In the genomic region with DNA sequence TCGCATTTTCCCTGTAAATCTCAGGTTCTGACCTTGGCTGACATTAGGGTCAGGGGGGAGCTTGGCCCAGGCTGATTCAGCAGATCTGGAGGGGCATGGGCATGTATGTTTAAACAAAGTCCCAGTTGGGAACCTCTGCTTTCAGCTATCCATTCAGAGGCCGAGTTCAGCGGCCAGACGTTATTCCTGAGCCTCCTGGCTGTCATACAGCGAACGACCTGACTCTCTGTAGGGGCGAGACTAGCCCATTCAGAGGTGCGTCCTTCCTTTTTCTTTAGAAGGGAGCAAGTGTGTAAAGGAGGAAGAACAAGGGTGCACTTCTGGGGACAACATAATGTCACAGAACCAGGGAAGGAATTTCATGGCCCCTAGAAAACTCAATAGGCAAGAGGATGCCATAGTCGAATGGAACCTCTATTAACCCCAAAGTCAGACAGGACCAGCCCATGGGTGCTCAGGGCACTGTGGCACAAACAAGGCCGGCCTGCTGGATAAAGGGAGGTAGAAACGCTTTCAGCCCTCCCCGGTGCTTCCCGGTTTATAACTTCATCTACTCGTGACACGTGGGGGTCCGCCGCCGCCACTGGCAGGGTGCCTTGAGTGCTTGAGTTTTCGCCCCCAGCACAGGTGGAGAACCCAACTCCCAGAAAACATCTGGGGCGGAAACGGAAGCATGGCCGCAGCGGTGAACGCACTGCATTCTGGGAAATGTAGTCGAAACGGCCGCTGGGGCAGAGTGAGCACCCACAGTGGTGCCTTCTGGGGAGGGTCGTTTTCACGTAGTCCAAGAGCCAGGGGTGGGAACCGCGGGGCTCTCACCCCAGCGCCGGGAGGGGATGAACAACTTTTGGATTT, we compare ENCODE assay signal across 8 cellular contexts. TPM values are rescaled to one million over a fixed set of nuclear protein-coding genes. Genes with fewer than 3 reads are reported as not detected.
DNase-seq lines count a peak whose midpoint lies in the region; ATAC-seq and TF ChIP-seq lines count a peak whose summit lies in the region.

No MANE protein-coding gene starts in this region.

- intact Hi-C loops in uterus (cut with DNase I; ENCODE audit: low total_unique reads), result no loop called here

- DNase-seq in HL-60 (ENCODE audit: low read depth in 1 of 2, low spot score in 1 of 2) (peak; percentile 15 to 63), T-cell (peak; percentile 47 to 79 (median 68)), adipocyte (ENCODE audit: low read depth) (peak; percentile 74), right atrium auricular region (ENCODE audit: low spot score) (peak; percentile 67), uterus (peak; percentile 54 to 56)

- no peaks in the 10 kb centered on the region for H3K36me3 ChIP-seq in BLaER1
- H3K36me3 ChIP-seq in adipocyte (ENCODE audit: control insufficient read depth, insufficient read depth, low read length, severe bottlenecking), result no peaks in the 10 kb centered on the region
- H3K36me3 ChIP-seq in right atrium auricular region, result no peaks in the 10 kb centered on the region
- H3K36me3 ChIP-seq in rectal smooth muscle tissue (ENCODE audit: control insufficient read depth, insufficient read depth, low read length), result no peaks in the 10 kb centered on the region
- no peaks in the 10 kb centered on the region for H3K36me3 ChIP-seq in uterus

- no peaks in the 10 kb centered on the region for H3K27me3 ChIP-seq in BLaER1
- H3K27me3 ChIP-seq in HL-60 (ENCODE audit: insufficient read depth, poor library complexity, severe bottlenecking), result no peaks in the 10 kb centered on the region
- peaks cover 10% of the 10 kb centered on the region for H3K27me3 ChIP-seq in adipocyte (replicated peaks; ENCODE audit: control insufficient read depth, insufficient read depth, low read length)
- H3K27me3 ChIP-seq in right atrium auricular region, result no peaks in the 10 kb centered on the region
- H3K27me3 ChIP-seq in rectal smooth muscle tissue (ENCODE audit: control insufficient read depth, insufficient read depth, low read length), result no peaks in the 10 kb centered on the region
- H3K27me3 ChIP-seq in uterus, result no peaks in the 10 kb centered on the region

- H3K4me3 ChIP-seq in BLaER1, result peak overlapping the region; percentile 62
- H3K4me3 ChIP-seq in HL-60 (replicated peaks; ENCODE audit: insufficient read depth, low read length), result peak overlapping the region; percentile 34
- H3K4me3 ChIP-seq in adipocyte (ENCODE audit: low read length), result peak overlapping the region; percentile 76
- H3K4me3 ChIP-seq in right atrium auricular region, result peak overlapping the region; percentile 27 to 46
- peak overlapping the region; percentile 69 for H3K4me3 ChIP-seq in rectal smooth muscle tissue (ENCODE audit: low read length)
- peak overlapping the region; percentile 14 to 33 for H3K4me3 ChIP-seq in uterus

- H3K4me1 Mint-ChIP-seq in T-cell, result peaks cover 10 to 19% (median 10%) of the 10 kb centered on the region in 3 donors

- peak overlapping the region; percentile 88 for H3K4me2 ChIP-seq in BLaER1

- TF ChIP-seq CTCF in HL-60 (IDR thresholded peaks at IDR 0.05; ENCODE audit: insufficient read depth, low read length), result no peak
- peak in 1 of 2 donors; percentile 26 for TF ChIP-seq CTCF in right atrium auricular region (IDR thresholded peaks at IDR 0.05)
- no peak for TF ChIP-seq CTCF in uterus (IDR thresholded peaks at IDR 0.05)

- H3K4me3 Mint-ChIP-seq in T-cell, result peak overlapping the region; percentile 80

- peaks cover 0 to 4% of the 10 kb centered on the region in 2 donors for H3K27me3 Mint-ChIP-seq in T-cell

- H3K4me1 ChIP-seq in BLaER1, result peaks cover 40% of the 10 kb centered on the region
- H3K4me1 ChIP-seq in adipocyte (ENCODE audit: control insufficient read depth, insufficient read depth, low read length), result peaks cover 3% of the 10 kb centered on the region
- peaks cover 0 to 8% of the 10 kb centered on the region in 2 donors for H3K4me1 ChIP-seq in right atrium auricular region
- no peaks in the 10 kb centered on the region for H3K4me1 ChIP-seq in rectal smooth muscle tissue (ENCODE audit: control insufficient read depth, insufficient read depth, low read length)
- H3K4me1 ChIP-seq in uterus, result no peaks in the 10 kb centered on the region

- TF ChIP-seq POLR2A in uterus (IDR thresholded peaks at IDR 0.05), result no peak

- H3K9me3 Mint-ChIP-seq in T-cell, result no peaks in the 10 kb centered on the region

- CTCF ChIA-PET in T-cell (lab: Charles Lee), result no interaction called here

- no peaks in the 10 kb centered on the region for H3K9me3 ChIP-seq in BLaER1
- no peaks in the 10 kb centered on the region for H3K9me3 ChIP-seq in adipocyte (ENCODE audit: control insufficient read depth, low read length)
- no peaks in the 10 kb centered on the region for H3K9me3 ChIP-seq in right atrium auricular region
- no peaks in the 10 kb centered on the region for H3K9me3 ChIP-seq in uterus

- POLR2A ChIA-PET in T-cell (lab: Charles Lee), result interaction anchor here in 1 of 2 donors (0.5 kb wide), 1 partner anchor 343 kb away, joined by 6 read pairs; no protein-coding TSS in a partner anchor

- H3K9ac ChIP-seq in BLaER1 (0 out of 2 replicates have a peak overlapping the region, but pooled peaks have one; percentile 48), adipocyte (ENCODE audit: low read length) (no peak overlapping the region), rectal smooth muscle tissue (ENCODE audit: low read length) (no peak overlapping the region)

- peak; percentile 64 for ATAC-seq in GM19324 (IDR thresholded peaks at IDR 0.05; ENCODE audit: low FRiP score, unreplicated experiment)
- ATAC-seq in T-cell (replicated peaks in 1 of 4), result peak; percentile 90 to 99 (median 95)

- H3K27ac ChIP-seq in BLaER1 (peak overlapping the region; percentile 78), HL-60 (replicated peaks) (peak overlapping the region; percentile 63), right atrium auricular region (no peak overlapping the region), rectal smooth muscle tissue (ENCODE audit: low read depth, low read length) (no peak overlapping the region), uterus (no peak overlapping the region)

- H4K20me1 ChIP-seq in BLaER1, result no peaks in the 10 kb centered on the region

- H3K36me3 Mint-ChIP-seq in T-cell, result no peaks in the 10 kb centered on the region

- H3K27ac Mint-ChIP-seq in T-cell, result peak overlapping the region; percentile 88 to 94

RNA-seq across cellular contexts. Expression of a gene that starts 33.2 kb away (rescaled TPM):
- total RNA-seq in T-cell, result 10 to 100 TPM in 4 of 5 donors, 1 to 10 TPM in 1; 7.5 to 27.1 (median 12.1) TPM
- total RNA-seq in right atrium auricular region, result 10 to 100 TPM in 1 of 2 donors, 1 to 10 TPM in 1; 7.4 to 13.4 TPM
- total RNA-seq in uterus, result 10 to 100 TPM; 11.2 to 39.4 (median 18.8) TPM

Comparison
In these comparisons a context has a peak if more than half of its experiments do, and no peak if none do; other contexts are left out.
1. H3K27ac ChIP-seq: peak in BLaER1 (single experiment) and HL-60 (single experiment); none in right atrium auricular region (0 of 2), rectal smooth muscle tissue (single experiment) and uterus (0 of 2).
2. H3K4me3 ChIP-seq: peak in every context shown above with its lines; median percentile 76 in adipocyte; 69 in rectal smooth muscle tissue; 62 in BLaER1; 36 in right atrium auricular region; 34 in HL-60; 24 in uterus.
3. Peak in every context shown above with its lines, with median percentiles within 50 percentile points of each other: DNase-seq.